Comparison of ENCODE assay signal across 1 cellular context in genomic region chr4:142129473-142129872, GRCh38.
TF ChIP-seq lines count a peak whose summit lies in the region.

No MANE protein-coding gene starts in this region.

TF ChIP-seq in IMR-90, 13 proteins besides CTCF, POLR2A, EP300 and RAD21:
- TF ChIP-seq CEBPB (IDR thresholded peaks at IDR 0.05; ENCODE audit: low read depth, low read length) (no peak), RCOR1 (IDR thresholded peaks at IDR 0.05; ENCODE audit: insufficient replicate concordance, low read length) (no peak), MAFK (IDR thresholded peaks at IDR 0.05; ENCODE audit: low read depth, low read length) (no peak), FOS (IDR thresholded peaks at IDR 0.05; ENCODE audit: low read depth, low read length) (no peak), ELK1 (IDR thresholded peaks at IDR 0.05; ENCODE audit: borderline replicate concordance, low read depth, low read length) (no peak), CHD1 (IDR thresholded peaks at IDR 0.05; ENCODE audit: low read depth, low read length) (no peak), USF2 (IDR thresholded peaks at IDR 0.05; ENCODE audit: low read depth, low read length) (no peak), BHLHE40 (IDR thresholded peaks at IDR 0.05; ENCODE audit: low read depth, low read length) (no peak), NFE2L2 (IDR thresholded peaks at IDR 0.05; ENCODE audit: low read depth, low read length) (no peak), RFX5 (IDR thresholded peaks at IDR 0.05; ENCODE audit: low read depth, low read length) (no peak), MAZ (IDR thresholded peaks at IDR 0.05; ENCODE audit: borderline replicate concordance, low read depth, low read length) (no peak), MXI1 (IDR thresholded peaks at IDR 0.05; ENCODE audit: borderline replicate concordance, low read depth, low read length) (no peak), SMC3 (IDR thresholded peaks at IDR 0.05; ENCODE audit: low read depth, low read length) (no peak)
